In genomic region chr9:136946228-136946892, GRCh38 we compare ENCODE assay signal across 1 cellular context.
TF ChIP-seq lines count a peak whose summit lies in the region.

No MANE protein-coding gene starts in this region.

TF ChIP-seq in IMR-90, 13 proteins besides CTCF, POLR2A, EP300 and RAD21:
- TF ChIP-seq FOS (IDR thresholded peaks at IDR 0.05; ENCODE audit: low read depth, low read length) (no peak), RCOR1 (IDR thresholded peaks at IDR 0.05; ENCODE audit: insufficient replicate concordance, low read length) (no peak), RFX5 (IDR thresholded peaks at IDR 0.05; ENCODE audit: low read depth, low read length) (no peak), USF2 (IDR thresholded peaks at IDR 0.05; ENCODE audit: low read depth, low read length) (no peak), MAFK (IDR thresholded peaks at IDR 0.05; ENCODE audit: low read depth, low read length) (no peak), NFE2L2 (IDR thresholded peaks at IDR 0.05; ENCODE audit: low read depth, low read length) (no peak), BHLHE40 (IDR thresholded peaks at IDR 0.05; ENCODE audit: low read depth, low read length) (no peak), CEBPB (IDR thresholded peaks at IDR 0.05; ENCODE audit: low read depth, low read length) (no peak)
